In genomic region chr2:120656273-120656960, GRCh38 we compare ENCODE assay signal across 23 cellular contexts.
A peak's percentile ranks its signal among the peaks of the same experiment; 100 is the strongest.
DNase-seq lines count a peak whose midpoint lies in the region; FAIRE-seq and TF ChIP-seq lines count a peak whose summit lies in the region.
"Had no signal": no experiment of that assay in that cellular context is flagged by ENCODE, and none has a peak within 500 bp of the region (broad histone marks: within the 10 kb centered on the region; RNA-seq: fewer than 3 reads in every experiment).

No MANE protein-coding gene starts in this region.

- DNase-seq in AG10803 (ENCODE audit: low read depth) (peak; percentile 40), NCI-H187 (lab: John Stamatoyannopoulos, UW) (peak; percentile 37 to 51), coronary artery (ENCODE audit: low spot score) (peak; percentile 41), neural crest cell (ENCODE audit: low read depth, low spot score) (no peak), T1000 (lab: John Stamatoyannopoulos, UW) (no peak), GM19239 (ENCODE audit: insufficient read length, low spot score) (no peak), HFFc6 (no peak)
- no peak for DNase-seq in effector CD8-positive, alpha-beta T cell (lab: John Stamatoyannopoulos, UW)
- DNase-seq: activated naive CD8-positive, alpha-beta T cell treated with anti-CD3 and anti-CD28 coated beads, Interleukin-2, amount 10 ng/mL, durations not matched to agents 7 days and 5 days; Calu3; EL; esophagus squamous epithelium; H7; mesenchymal stem cell; MG63; naive thymus-derived CD4-positive, alpha-beta T cell; NCI-H1930; NCI-H526 treated with DMSO at 0.1 percent for 48 hours; SK-N-SH; T-helper 2 cell had no signal

- H3K9me3 Mint-ChIP-seq in neural crest cell, result peaks cover 6% of the 10 kb centered on the region
- peaks cover 19% of the 10 kb centered on the region for H3K9me3 Mint-ChIP-seq in HFFc6

- no peak for FAIRE-seq in GM19239 (lab: Jason Lieb, UNC)
- FAIRE-seq: colon had no signal

- no peaks in the 10 kb centered on the region for H3K36me3 Mint-ChIP-seq in neural crest cell (ENCODE audit: low read depth)
- H3K36me3 Mint-ChIP-seq in HFFc6 (ENCODE audit: low read depth), result peaks cover 17% of the 10 kb centered on the region
- H3K36me3 Mint-ChIP-seq: activated naive CD8-positive, alpha-beta T cell treated with anti-CD3 and anti-CD28 coated beads, Interleukin-2, amount 10 ng/mL, durations not matched to agents 7 days and 5 days had no signal

- H3K4me1 Mint-ChIP-seq in neural crest cell, result peaks cover 3% of the 10 kb centered on the region
- H3K4me1 Mint-ChIP-seq in HFFc6 (ENCODE audit: low read depth), result peaks cover 22% of the 10 kb centered on the region
- H3K4me1 Mint-ChIP-seq: activated naive CD8-positive, alpha-beta T cell treated with anti-CD3 and anti-CD28 coated beads, Interleukin-2, amount 10 ng/mL, durations not matched to agents 7 days and 5 days; naive thymus-derived CD4-positive, alpha-beta T cell had no signal

- no peak overlapping the region for H3K4me3 ChIP-seq in AG10803 (ENCODE audit: low read length)
- H3K4me3 ChIP-seq in coronary artery, result no peak overlapping the region
- H3K4me3 ChIP-seq: BLaER1 treated with 17β-estradiol and CSF1 and Interleukin-3, amounts not matched to agents 10 nM and 100 nM; esophagus squamous epithelium; MG63; vagina had no signal

- no peak for TF ChIP-seq CTCF in AG10803 (conservative IDR thresholded peaks at IDR 0.05; ENCODE audit: low read length)
- TF ChIP-seq CTCF in coronary artery (IDR thresholded peaks at IDR 0.05), result no peak
- no peak for TF ChIP-seq CTCF in neural crest cell (conservative IDR thresholded peaks at IDR 0.05)
- no peak for TF ChIP-seq CTCF in HFFc6 (IDR thresholded peaks at IDR 0.05)

- no peak overlapping the region for H3K27ac ChIP-seq in coronary artery
- H3K27ac ChIP-seq: BLaER1 treated with 17β-estradiol and CSF1 and Interleukin-3, amounts not matched to agents 10 nM and 100 nM; esophagus squamous epithelium; vagina had no signal

- H3K27ac Mint-ChIP-seq in neural crest cell (ENCODE audit: unreplicated experiment) (peak overlapping the region; percentile 13), HFFc6 (no peak overlapping the region)
- H3K27ac Mint-ChIP-seq: activated naive CD8-positive, alpha-beta T cell treated with anti-CD3 and anti-CD28 coated beads, Interleukin-2, amount 10 ng/mL, durations not matched to agents 7 days and 5 days; naive thymus-derived CD4-positive, alpha-beta T cell had no signal

- H3K4me3 Mint-ChIP-seq in neural crest cell (no peak overlapping the region), HFFc6 (no peak overlapping the region)
- H3K4me3 Mint-ChIP-seq: activated naive CD8-positive, alpha-beta T cell treated with anti-CD3 and anti-CD28 coated beads, Interleukin-2, amount 10 ng/mL, durations not matched to agents 7 days and 5 days; naive thymus-derived CD4-positive, alpha-beta T cell had no signal

- H3K27me3 Mint-ChIP-seq in neural crest cell (ENCODE audit: low read depth), result peaks cover 10% of the 10 kb centered on the region
- H3K27me3 Mint-ChIP-seq in HFFc6 (ENCODE audit: insufficient read depth), result no peaks in the 10 kb centered on the region; the same call in none of the 2 replicates

Comparison
In these comparisons a context has a peak if more than half of its experiments do, and no peak if none do; other contexts are left out.
1. DNase-seq: peak in AG10803 (single experiment), NCI-H187 (2 of 2) and coronary artery (single experiment); none in neural crest cell (single experiment), effector CD8-positive, alpha-beta T cell (single experiment), T1000 (single experiment), GM19239 (single experiment) and HFFc6 (single experiment).